16 cellular contexts compared by ENCODE assay signal in genomic region chr2:68722712-68723111, GRCh38. TPM values are rescaled to one million over a fixed set of nuclear protein-coding genes. Genes with fewer than 3 reads are reported as not detected.
DNase-seq lines count a peak whose midpoint lies in the region; ATAC-seq and TF ChIP-seq lines count a peak whose summit lies in the region.
"Had no signal": no experiment of that assay in that cellular context is flagged by ENCODE, and none has a peak within 500 bp of the region (broad histone marks: within the 10 kb centered on the region; RNA-seq: fewer than 3 reads in every experiment).

No MANE protein-coding gene starts in this region.

- intact Hi-C loops in activated CD4-positive, alpha-beta memory T cell treated with anti-CD3 and anti-CD28 coated beads for 36 hours (cut with micrococcal nuclease): no loop called here
- intact Hi-C loops in natural killer cell (cut with micrococcal nuclease): no loop called here

- no peak overlapping the region for H3K4me3 Mint-ChIP-seq in activated CD4-positive, alpha-beta memory T cell treated with anti-CD3 and anti-CD28 coated beads, Interleukin-2, amount 10 ng/mL, durations not matched to agents 7 days and 5 days
- H3K4me3 Mint-ChIP-seq in activated CD4-positive, alpha-beta memory T cell treated with anti-CD3 and anti-CD28 coated beads for 36 hours: no peak overlapping the region
- H3K4me3 Mint-ChIP-seq in progenitor cell of endocrine pancreas (ENCODE audit: low read depth) (no peak overlapping the region), natural killer cell (no peak overlapping the region)
- no peak overlapping the region for H3K4me3 Mint-ChIP-seq in effector memory CD8-positive, alpha-beta T cell

- no peaks in the 10 kb centered on the region for H3K27me3 Mint-ChIP-seq in activated CD4-positive, alpha-beta memory T cell treated with anti-CD3 and anti-CD28 coated beads, Interleukin-2, amount 10 ng/mL, durations not matched to agents 7 days and 5 days
- no peaks in the 10 kb centered on the region for H3K27me3 Mint-ChIP-seq in activated CD4-positive, alpha-beta memory T cell treated with anti-CD3 and anti-CD28 coated beads for 36 hours
- H3K27me3 Mint-ChIP-seq in progenitor cell of endocrine pancreas (peaks cover 3% of the 10 kb centered on the region), natural killer cell (ENCODE audit: low read depth in 2 of 2) (peaks cover 59 to 60% of the 10 kb centered on the region in 2 donors)
- H3K27me3 Mint-ChIP-seq in effector memory CD8-positive, alpha-beta T cell: no peaks in the 10 kb centered on the region

- CTCF ChIA-PET in activated CD4-positive, alpha-beta memory T cell treated with anti-CD3 and anti-CD28 coated beads, Interleukin-2, amount 10 ng/mL, durations not matched to agents 7 days and 5 days (lab: Charles Lee): interaction anchor here (0.6 to 6.0 kb wide), 14 partner anchors 11 to 290 kb away, joined by 3 to 38 read pairs (median 4); partner anchors contain the start of genes ANTXR1 and ARHGAP25
- CTCF ChIA-PET in activated CD4-positive, alpha-beta memory T cell treated with anti-CD3 and anti-CD28 coated beads for 36 hours (lab: Charles Lee): interaction anchor here (0.5 to 8.7 kb wide), 14 partner anchors 11 to 259 kb away, joined by 3 to 57 read pairs (median 10); partner anchors contain the start of gene ARHGAP25

- in situ Hi-C loops in brain microvascular endothelial cell (cut with HindIII; ENCODE audit: low pct_ligation_motif_present, low sequenced_read_pairs): no loop called here

- H3K4me1 Mint-ChIP-seq in activated CD4-positive, alpha-beta memory T cell treated with anti-CD3 and anti-CD28 coated beads, Interleukin-2, amount 10 ng/mL, durations not matched to agents 7 days and 5 days: peaks cover 99% of the 10 kb centered on the region
- H3K4me1 Mint-ChIP-seq in activated CD4-positive, alpha-beta memory T cell treated with anti-CD3 and anti-CD28 coated beads for 36 hours (ENCODE audit: low read depth): peaks cover 90% of the 10 kb centered on the region
- H3K4me1 Mint-ChIP-seq in progenitor cell of endocrine pancreas (ENCODE audit: low read depth) (no peaks in the 10 kb centered on the region), natural killer cell (peaks cover 32 to 44% of the 10 kb centered on the region in 2 donors)
- H3K4me1 Mint-ChIP-seq in effector memory CD8-positive, alpha-beta T cell (ENCODE audit: low read depth in 2 of 2): peaks cover 64 to 77% of the 10 kb centered on the region in 2 donors

- peak overlapping the region; percentile 95 for H3K27ac Mint-ChIP-seq in activated CD4-positive, alpha-beta memory T cell treated with anti-CD3 and anti-CD28 coated beads, Interleukin-2, amount 10 ng/mL, durations not matched to agents 7 days and 5 days
- no peak overlapping the region for H3K27ac Mint-ChIP-seq in activated CD4-positive, alpha-beta memory T cell treated with anti-CD3 and anti-CD28 coated beads for 36 hours
- no peak overlapping the region for H3K27ac Mint-ChIP-seq in progenitor cell of endocrine pancreas
- H3K27ac Mint-ChIP-seq in natural killer cell: no peak overlapping the region
- no peak overlapping the region for H3K27ac Mint-ChIP-seq in effector memory CD8-positive, alpha-beta T cell

- no peaks in the 10 kb centered on the region for H3K9me3 Mint-ChIP-seq in activated CD4-positive, alpha-beta memory T cell treated with anti-CD3 and anti-CD28 coated beads, Interleukin-2, amount 10 ng/mL, durations not matched to agents 7 days and 5 days
- no peaks in the 10 kb centered on the region for H3K9me3 Mint-ChIP-seq in activated CD4-positive, alpha-beta memory T cell treated with anti-CD3 and anti-CD28 coated beads for 36 hours
- H3K9me3 Mint-ChIP-seq in progenitor cell of endocrine pancreas (ENCODE audit: low read depth): no peaks in the 10 kb centered on the region
- no peaks in the 10 kb centered on the region for H3K9me3 Mint-ChIP-seq in natural killer cell
- no peaks in the 10 kb centered on the region for H3K9me3 Mint-ChIP-seq in effector memory CD8-positive, alpha-beta T cell

- H3K36me3 ChIP-seq in brain microvascular endothelial cell (replicated peaks): no peaks in the 10 kb centered on the region
- H3K36me3 ChIP-seq: tibial artery had no signal

- 0 out of 2 replicates have a peak, but pooled peaks have one; percentile 2 for TF ChIP-seq CTCF in LNCaP clone FGC (IDR thresholded peaks at IDR 0.05; ENCODE audit: control insufficient read depth, extremely low read depth, insufficient read depth)
- TF ChIP-seq CTCF in brain microvascular endothelial cell (IDR thresholded peaks at IDR 0.05; ENCODE audit: low read depth, low read length, missing control alignments): peak; percentile 35
- TF ChIP-seq CTCF in progenitor cell of endocrine pancreas (IDR thresholded peaks at IDR 0.05; ENCODE audit: unreplicated experiment): peak; percentile 17
- TF ChIP-seq CTCF in natural killer cell (IDR thresholded peaks at IDR 0.05): no peak

- ATAC-seq in natural killer cell: no peak
- no peak for ATAC-seq in effector memory CD8-positive, alpha-beta T cell (replicated peaks)
- ATAC-seq: left cardiac atrium had no signal

- H3K27me3 ChIP-seq in brain microvascular endothelial cell (replicated peaks): no peaks in the 10 kb centered on the region
- H3K27me3 ChIP-seq: tibial artery had no signal

- POLR2A ChIA-PET in activated CD4-positive, alpha-beta memory T cell treated with anti-CD3 and anti-CD28 coated beads, Interleukin-2, amount 10 ng/mL, durations not matched to agents 7 days and 5 days (lab: Charles Lee): interaction anchor here (0.5 to 19.9 kb wide), 8 partner anchors 11 to 257 kb away, joined by 4 to 491 read pairs (median 13); partner anchors contain the start of gene ARHGAP25
- POLR2A ChIA-PET in activated CD4-positive, alpha-beta memory T cell treated with anti-CD3 and anti-CD28 coated beads for 36 hours (lab: Charles Lee): interaction anchor here (0.6 to 4.5 kb wide), 3 partner anchors 12 to 108 kb away, joined by 4 to 31 read pairs (median 16); partner anchors contain the start of gene ARHGAP25

- DNase-seq in activated CD4-positive, alpha-beta memory T cell treated with anti-CD3 and anti-CD28 coated beads, Interleukin-2, amount 10 ng/mL, durations not matched to agents 7 days and 5 days: no peak
- DNase-seq in activated CD4-positive, alpha-beta memory T cell treated with anti-CD3 and anti-CD28 coated beads for 36 hours: no peak
- no peak for DNase-seq in LNCaP clone FGC (ENCODE audit: low read depth)
- no peak for DNase-seq in brain microvascular endothelial cell
- no peak for DNase-seq in progenitor cell of endocrine pancreas (ENCODE audit: low spot score, unreplicated experiment)
- no peak for DNase-seq in DMS 273 treated with DMSO at 0.1 percent for 48 hours (lab: John Stamatoyannopoulos, UW)
- DNase-seq in natural killer cell: no peak
- DNase-seq in effector memory CD8-positive, alpha-beta T cell: no peak
- DNase-seq: cortex of kidney, EL, foreskin fibroblast, left cardiac atrium, NCI-H1436 treated with DMSO at 0.1 percent for 48 hours, NCI-H774, small intestine, tibial artery had no signal

- no peak overlapping the region for H3K4me3 ChIP-seq in LNCaP clone FGC (ENCODE audit: low read depth, low read length)
- H3K4me3 ChIP-seq in brain microvascular endothelial cell (ENCODE audit: low read depth, low read length): no peak overlapping the region
- H3K4me3 ChIP-seq: tibial artery had no signal

- H3K36me3 Mint-ChIP-seq in activated CD4-positive, alpha-beta memory T cell treated with anti-CD3 and anti-CD28 coated beads, Interleukin-2, amount 10 ng/mL, durations not matched to agents 7 days and 5 days (ENCODE audit: low read depth): no peaks in the 10 kb centered on the region
- peaks cover 2% of the 10 kb centered on the region for H3K36me3 Mint-ChIP-seq in activated CD4-positive, alpha-beta memory T cell treated with anti-CD3 and anti-CD28 coated beads for 36 hours
- H3K36me3 Mint-ChIP-seq in progenitor cell of endocrine pancreas (ENCODE audit: insufficient read depth) (no peaks in the 10 kb centered on the region), natural killer cell (no peaks in the 10 kb centered on the region)
- H3K36me3 Mint-ChIP-seq in effector memory CD8-positive, alpha-beta T cell (ENCODE audit: insufficient read depth): peaks cover 12% of the 10 kb centered on the region

- no peak overlapping the region for H3K27ac ChIP-seq in brain microvascular endothelial cell
- H3K27ac ChIP-seq: tibial artery had no signal

RNA-seq across cellular contexts. Expression of gene ARHGAP25, which starts 11.9 kb away (rescaled TPM):
- total RNA-seq in activated CD4-positive, alpha-beta memory T cell treated with anti-CD3 and anti-CD28 coated beads, Interleukin-2, amount 10 ng/mL, durations not matched to agents 7 days and 5 days: 100 to 1,000 TPM; 128 to 132 TPM
- 10 to 100 TPM; 79.8 to 87.7 TPM for total RNA-seq in activated CD4-positive, alpha-beta memory T cell treated with anti-CD3 and anti-CD28 coated beads for 36 hours
- total RNA-seq in progenitor cell of endocrine pancreas: 1.3 and 1.8 TPM in 2 replicates
- total RNA-seq in natural killer cell: 100 to 1,000 TPM; 122 to 180 (median 155) TPM

Comparison
In these comparisons a context has a peak if more than half of its experiments do, and no peak if none do; other contexts are left out.
1. RNA of gene ARHGAP25, which starts 11.9 kb away (total RNA-seq): 122 to 180 TPM in natural killer cell, 128 to 132 TPM in activated CD4-positive, alpha-beta memory T cell treated with anti-CD3 and anti-CD28 coated beads, Interleukin-2, amount 10 ng/mL, durations not matched to agents 7 days and 5 days and 79.8 to 87.7 TPM in activated CD4-positive, alpha-beta memory T cell treated with anti-CD3 and anti-CD28 coated beads for 36 hours; 1.3 to 1.8 TPM in progenitor cell of endocrine pancreas; every median in the first group is over 10 times any median in the second.